ENCODE assay signal across 17 cellular contexts in the genomic region with DNA sequence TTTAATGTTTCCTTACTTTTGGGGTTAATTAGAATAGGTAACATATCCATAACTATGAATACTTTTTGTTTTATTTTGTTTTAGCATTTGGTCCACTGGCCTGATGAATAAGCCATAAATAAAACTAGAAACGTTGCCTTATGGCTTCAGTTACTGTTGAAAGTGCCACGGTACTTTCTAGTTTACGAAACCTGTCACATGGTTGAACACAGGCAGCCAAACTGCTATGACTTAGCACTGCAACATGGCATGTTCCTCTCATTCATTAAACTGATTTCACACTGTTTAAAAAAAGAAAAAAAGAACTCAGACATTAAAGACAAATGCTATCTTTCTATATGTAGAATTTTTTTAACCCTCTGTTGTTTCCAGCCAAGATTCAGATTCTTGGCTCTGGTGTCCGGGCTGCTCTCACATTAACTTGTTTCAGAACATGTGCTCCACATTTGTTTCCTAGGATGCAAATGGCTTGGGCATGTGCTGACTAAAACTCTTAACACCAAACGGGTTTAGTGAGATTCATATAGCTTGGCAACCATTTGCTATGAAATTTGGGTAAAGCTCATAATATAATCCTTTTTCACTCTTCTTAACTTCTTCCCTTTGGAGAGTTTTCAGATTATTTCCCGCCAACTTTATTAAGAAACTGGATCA.
A peak's percentile ranks its signal among the peaks of the same experiment; 100 is the strongest.
DNase-seq lines count a peak whose midpoint lies in the region; ATAC-seq, FAIRE-seq and TF ChIP-seq lines count a peak whose summit lies in the region.
"Had no signal": no experiment of that assay in that cellular context is flagged by ENCODE, and none has a peak within 500 bp of the region (broad histone marks: within the 10 kb centered on the region; RNA-seq: fewer than 3 reads in every experiment).

No MANE protein-coding gene starts in this region.

- H3K4me1 ChIP-seq in pancreas, result no peaks in the 10 kb centered on the region

- H3K36me3 Mint-ChIP-seq in natural killer cell treated with Interleukin-12 subunit alpha and Interleukin-12 subunit beta and Interleukin-15 and Interleukin-18, amount 100 ng/mL, for 72 hours, result no peaks in the 10 kb centered on the region
- H3K36me3 Mint-ChIP-seq: CD4-positive, alpha-beta memory T cell; IgD-negative memory B cell; natural killer cell had no signal

- no peak overlapping the region for H3K4me3 ChIP-seq in cardiac fibroblast (replicated peaks in 1 of 2; ENCODE audit: low read depth in 2 of 2, low read length in 2 of 2)
- H3K4me3 ChIP-seq in pancreas, result no peak overlapping the region
- H3K4me3 ChIP-seq: heart left ventricle, thoracic aorta had no signal

- H3K27ac Mint-ChIP-seq in natural killer cell treated with Interleukin-12 subunit alpha and Interleukin-12 subunit beta and Interleukin-15 and Interleukin-18, amount 100 ng/mL, for 72 hours, result no peak overlapping the region
- H3K27ac Mint-ChIP-seq: CD4-positive, alpha-beta memory T cell; IgD-negative memory B cell; natural killer cell had no signal

- H3K9me3 ChIP-seq in pancreas, result no peaks in the 10 kb centered on the region
- H3K9me3 ChIP-seq: heart left ventricle, thoracic aorta had no signal

- DNase-seq in cardiac fibroblast (ENCODE audit: low read depth in 2 of 2) (peak; percentile 31 to 47), pancreas (no peak), H54 (ENCODE audit: insufficient read length, low spot score) (no peak), DMS79 (lab: John Stamatoyannopoulos, UW) (no peak), NCI-H1417 treated with DMSO at 0.1 percent for 48 hours (lab: John Stamatoyannopoulos, UW) (no peak)
- no peak for DNase-seq in natural killer cell treated with Interleukin-12 subunit alpha and Interleukin-12 subunit beta and Interleukin-15 and Interleukin-18, amount 100 ng/mL, for 72 hours (ENCODE audit: low spot score)
- DNase-seq: activated CD8-positive, alpha-beta memory T cell treated with anti-CD3 and anti-CD28 coated beads, Interleukin-2, amount 50 U/mL, for 4 hours; amniotic stem cell; CD4-positive, alpha-beta memory T cell; heart left ventricle; left colon; natural killer cell; NCI-H1694 treated with DMSO at 0.1 percent for 48 hours had no signal

- TF ChIP-seq CTCF in cardiac fibroblast (IDR thresholded peaks at IDR 0.05; ENCODE audit: low read depth, low read length) (no peak), pancreas (IDR thresholded peaks at IDR 0.05) (no peak)

- no peaks in the 10 kb centered on the region for H3K27me3 Mint-ChIP-seq in natural killer cell treated with Interleukin-12 subunit alpha and Interleukin-12 subunit beta and Interleukin-15 and Interleukin-18, amount 100 ng/mL, for 72 hours
- H3K27me3 Mint-ChIP-seq: CD4-positive, alpha-beta memory T cell; IgD-negative memory B cell had no signal

- no peak overlapping the region for H3K4me3 Mint-ChIP-seq in natural killer cell treated with Interleukin-12 subunit alpha and Interleukin-12 subunit beta and Interleukin-15 and Interleukin-18, amount 100 ng/mL, for 72 hours
- H3K4me3 Mint-ChIP-seq: CD4-positive, alpha-beta memory T cell; IgD-negative memory B cell; natural killer cell had no signal

- intact Hi-C loops in pancreas (cut with DNase I), result no loop called here

- TF ChIP-seq POLR2A in H54 (IDR thresholded peaks at IDR 0.05; ENCODE audit: low read depth, low read length), result no peak

- 44 to 65% methylated on average over 6 of the region's 6 CpGs for WGBS in pancreas, 2 donors

- H3K27ac ChIP-seq in pancreas, result no peak overlapping the region
- H3K27ac ChIP-seq: heart left ventricle, thoracic aorta had no signal

- peak; percentile 44 for ATAC-seq in GM18519 (IDR thresholded peaks at IDR 0.05; ENCODE audit: low FRiP score, unreplicated experiment)
- peak; percentile 48 for ATAC-seq in HG02884 (IDR thresholded peaks at IDR 0.05; ENCODE audit: unreplicated experiment)
- ATAC-seq in pancreas, result no peak
- no peak for ATAC-seq in natural killer cell treated with Interleukin-12 subunit alpha and Interleukin-12 subunit beta and Interleukin-15 and Interleukin-18, amount 100 ng/mL, for 72 hours
- ATAC-seq: left colon, natural killer cell had no signal

- H3K4me1 Mint-ChIP-seq in natural killer cell treated with Interleukin-12 subunit alpha and Interleukin-12 subunit beta and Interleukin-15 and Interleukin-18, amount 100 ng/mL, for 72 hours (ENCODE audit: low read depth in 2 of 2), result no peaks in the 10 kb centered on the region
- H3K4me1 Mint-ChIP-seq: CD4-positive, alpha-beta memory T cell; IgD-negative memory B cell; natural killer cell had no signal

- FAIRE-seq in pancreas (lab: Jason Lieb, UNC), result peak; percentile 5
- FAIRE-seq in H54 (lab: Jason Lieb, UNC), result no peak

- H3K36me3 ChIP-seq in pancreas, result no peaks in the 10 kb centered on the region
- H3K36me3 ChIP-seq: heart left ventricle, thoracic aorta had no signal

- H3K27me3 ChIP-seq in pancreas, result no peaks in the 10 kb centered on the region
- H3K27me3 ChIP-seq: heart left ventricle had no signal

- no peaks in the 10 kb centered on the region for H3K9me3 Mint-ChIP-seq in natural killer cell treated with Interleukin-12 subunit alpha and Interleukin-12 subunit beta and Interleukin-15 and Interleukin-18, amount 100 ng/mL, for 72 hours
- H3K9me3 Mint-ChIP-seq: CD4-positive, alpha-beta memory T cell; IgD-negative memory B cell had no signal

Comparison
In these comparisons a context has a peak if more than half of its experiments do, and no peak if none do; other contexts are left out.
1. ATAC-seq: peak in GM18519 (single experiment) and HG02884 (single experiment); none in pancreas (0 of 4) and natural killer cell treated with Interleukin-12 subunit alpha and Interleukin-12 subunit beta and Interleukin-15 and Interleukin-18, amount 100 ng/mL, for 72 hours (0 of 2).
2. DNase-seq: peak in cardiac fibroblast (2 of 2); none in pancreas (0 of 6), natural killer cell treated with Interleukin-12 subunit alpha and Interleukin-12 subunit beta and Interleukin-15 and Interleukin-18, amount 100 ng/mL, for 72 hours (single experiment), H54 (single experiment), DMS79 (single experiment) and NCI-H1417 treated with DMSO at 0.1 percent for 48 hours (single experiment).